Comparison of ENCODE assay signal across 1 cellular context in the genomic region with DNA sequence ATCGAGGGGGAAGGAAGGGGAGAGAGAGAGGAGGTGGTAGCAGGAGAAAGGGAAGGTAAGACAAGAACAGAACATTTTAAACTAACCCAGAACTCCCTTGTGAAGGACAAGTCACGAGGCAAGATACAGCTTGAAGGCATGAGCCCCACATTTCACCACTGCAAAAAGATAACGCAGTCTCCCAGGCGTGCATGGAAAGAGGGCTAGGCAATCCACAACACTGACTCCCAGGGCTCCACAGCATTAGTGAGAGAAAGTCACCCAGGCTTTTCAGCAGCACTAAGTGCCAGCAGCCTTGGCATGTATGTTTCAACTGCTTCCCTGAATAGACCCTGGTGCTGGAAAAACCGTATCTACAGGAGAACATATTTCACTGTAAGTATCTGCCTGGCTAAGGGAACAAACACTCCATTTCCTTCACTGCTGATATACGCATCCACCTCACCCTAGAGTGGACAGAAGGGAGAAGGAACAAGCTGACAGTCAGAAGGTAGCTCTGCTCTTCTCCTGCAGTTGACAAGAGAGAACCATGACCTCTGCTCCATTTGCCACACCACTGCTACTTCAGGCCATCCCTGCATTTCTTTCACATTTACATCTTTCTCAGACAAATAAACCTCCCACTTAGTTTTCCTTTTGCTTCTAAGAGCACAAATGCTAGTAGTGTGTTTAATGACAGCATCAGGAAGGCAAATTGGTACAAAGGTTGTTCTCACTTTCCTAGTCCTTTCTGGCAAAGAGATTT.
TF ChIP-seq lines count a peak whose summit lies in the region.

No MANE protein-coding gene starts in this region.

TF ChIP-seq in IMR-90, 13 proteins besides CTCF, POLR2A, EP300 and RAD21 (continued from another document):
- TF ChIP-seq, protein P1, sequence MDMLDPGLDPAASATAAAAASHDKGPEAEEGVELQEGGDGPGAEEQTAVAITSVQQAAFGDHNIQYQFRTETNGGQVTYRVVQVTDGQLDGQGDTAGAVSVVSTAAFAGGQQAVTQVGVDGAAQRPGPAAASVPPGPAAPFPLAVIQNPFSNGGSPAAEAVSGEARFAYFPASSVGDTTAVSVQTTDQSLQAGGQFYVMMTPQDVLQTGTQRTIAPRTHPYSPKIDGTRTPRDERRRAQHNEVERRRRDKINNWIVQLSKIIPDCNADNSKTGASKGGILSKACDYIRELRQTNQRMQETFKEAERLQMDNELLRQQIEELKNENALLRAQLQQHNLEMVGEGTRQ (IDR thresholded peaks at IDR 0.05; ENCODE audit: low read depth, low read length): no peak
- no peak for TF ChIP-seq MAZ (IDR thresholded peaks at IDR 0.05; ENCODE audit: borderline replicate concordance, low read depth, low read length)
- TF ChIP-seq NFE2L2 (IDR thresholded peaks at IDR 0.05; ENCODE audit: low read depth, low read length): no peak
- TF ChIP-seq MXI1 (IDR thresholded peaks at IDR 0.05; ENCODE audit: borderline replicate concordance, low read depth, low read length): no peak
- TF ChIP-seq BHLHE40 (IDR thresholded peaks at IDR 0.05; ENCODE audit: low read depth, low read length): no peak
- TF ChIP-seq, protein P2, sequence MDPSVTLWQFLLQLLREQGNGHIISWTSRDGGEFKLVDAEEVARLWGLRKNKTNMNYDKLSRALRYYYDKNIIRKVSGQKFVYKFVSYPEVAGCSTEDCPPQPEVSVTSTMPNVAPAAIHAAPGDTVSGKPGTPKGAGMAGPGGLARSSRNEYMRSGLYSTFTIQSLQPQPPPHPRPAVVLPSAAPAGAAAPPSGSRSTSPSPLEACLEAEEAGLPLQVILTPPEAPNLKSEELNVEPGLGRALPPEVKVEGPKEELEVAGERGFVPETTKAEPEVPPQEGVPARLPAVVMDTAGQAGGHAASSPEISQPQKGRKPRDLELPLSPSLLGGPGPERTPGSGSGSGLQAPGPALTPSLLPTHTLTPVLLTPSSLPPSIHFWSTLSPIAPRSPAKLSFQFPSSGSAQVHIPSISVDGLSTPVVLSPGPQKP (IDR thresholded peaks at IDR 0.05; ENCODE audit: borderline replicate concordance, low read depth, low read length): no peak
- TF ChIP-seq SMC3 (IDR thresholded peaks at IDR 0.05; ENCODE audit: low read depth, low read length): no peak
- no peak for TF ChIP-seq FOS (IDR thresholded peaks at IDR 0.05; ENCODE audit: low read depth, low read length)
- no peak for TF ChIP-seq CEBPB (IDR thresholded peaks at IDR 0.05; ENCODE audit: low read depth, low read length)
- TF ChIP-seq RFX5 (IDR thresholded peaks at IDR 0.05; ENCODE audit: low read depth, low read length): no peak
